In genomic region chr10:48568131-48568530, GRCh38 we compare ENCODE assay signal across 29 cellular contexts. TPM values are rescaled to one million over a fixed set of nuclear protein-coding genes. Genes with fewer than 3 reads are reported as not detected.
"Had no signal": no experiment of that assay in that cellular context is flagged by ENCODE, and none has a peak within 500 bp of the region (broad histone marks: within the 10 kb centered on the region; RNA-seq: fewer than 3 reads in every experiment).

No MANE protein-coding gene starts in this region.

- H3K9me3 Mint-ChIP-seq: activated B cell treated with CpG ODN at 0.5 μM for 24 hours; activated CD8-positive, alpha-beta T cell treated with anti-CD3 and anti-CD28 coated beads for 36 hours; activated T-cell treated with anti-CD3 and anti-CD28 coated beads, Interleukin-2, amount 50 U/mL, for 24 hours; activated T-cell treated with anti-CD3 and anti-CD28 coated beads, Interleukin-2, amount 50 U/mL, for 72 hours; T-helper 2 cell treated with Interferon-gamma antibody and Interleukin-4, amounts not matched to agents 5 μg/mL and 100 μg/mL, for 36 hours had no signal

- H3K27me3 ChIP-seq: brain microvascular endothelial cell had no signal

- H3K27ac Mint-ChIP-seq: activated B cell treated with CpG ODN at 0.5 μM for 24 hours; activated CD8-positive, alpha-beta memory T cell treated with anti-CD3 and anti-CD28 coated beads, Interleukin-2, amount 10 ng/mL, durations not matched to agents 7 days and 5 days; activated CD8-positive, alpha-beta T cell treated with anti-CD3 and anti-CD28 coated beads for 36 hours; activated naive CD8-positive, alpha-beta T cell; activated T-cell treated with anti-CD3 and anti-CD28 coated beads, Interleukin-2, amount 50 U/mL, for 24 hours; activated T-cell treated with anti-CD3 and anti-CD28 coated beads, Interleukin-2, amount 50 U/mL, for 72 hours; T-helper 17 cell; T-helper 2 cell treated with Interferon-gamma antibody and Interleukin-4, amounts not matched to agents 5 μg/mL and 100 μg/mL, for 36 hours had no signal

- ATAC-seq: activated CD4-positive, CD25-positive, alpha-beta regulatory T cell treated with anti-CD3 and anti-CD28 coated beads, Interleukin-2, amount 50 U/mL, for 24 hours; activated CD8-positive, alpha-beta memory T cell treated with anti-CD3 and anti-CD28 coated beads, Interleukin-2, amount 10 ng/mL, durations not matched to agents 7 days and 5 days; activated CD8-positive, alpha-beta T cell treated with anti-CD3 and anti-CD28 coated beads for 36 hours; activated T-cell treated with anti-CD3 and anti-CD28 coated beads, Interleukin-2, amount 50 U/mL, for 72 hours; esophagus mucosa; T-helper 17 cell had no signal

- H3K27me3 Mint-ChIP-seq: activated B cell treated with CpG ODN at 0.5 μM for 24 hours; activated CD8-positive, alpha-beta T cell treated with anti-CD3 and anti-CD28 coated beads for 36 hours; activated naive CD8-positive, alpha-beta T cell; activated T-cell treated with anti-CD3 and anti-CD28 coated beads, Interleukin-2, amount 50 U/mL, for 24 hours had no signal

- H3K36me3 ChIP-seq: WERI-Rb-1 had no signal

- H3K36me3 Mint-ChIP-seq: activated CD8-positive, alpha-beta memory T cell treated with anti-CD3 and anti-CD28 coated beads, Interleukin-2, amount 10 ng/mL, durations not matched to agents 7 days and 5 days; activated naive CD8-positive, alpha-beta T cell had no signal

- H3K27ac ChIP-seq: brain microvascular endothelial cell, WERI-Rb-1 had no signal

- H3K4me3 Mint-ChIP-seq: activated B cell treated with CpG ODN at 0.5 μM for 24 hours; activated CD8-positive, alpha-beta memory T cell treated with anti-CD3 and anti-CD28 coated beads, Interleukin-2, amount 10 ng/mL, durations not matched to agents 7 days and 5 days; activated CD8-positive, alpha-beta T cell treated with anti-CD3 and anti-CD28 coated beads for 36 hours; activated naive CD8-positive, alpha-beta T cell; activated T-cell treated with anti-CD3 and anti-CD28 coated beads, Interleukin-2, amount 50 U/mL, for 24 hours; activated T-cell treated with anti-CD3 and anti-CD28 coated beads, Interleukin-2, amount 50 U/mL, for 72 hours; T-helper 17 cell; T-helper 2 cell treated with Interferon-gamma antibody and Interleukin-4, amounts not matched to agents 5 μg/mL and 100 μg/mL, for 36 hours had no signal

- H3K4me1 Mint-ChIP-seq: activated CD8-positive, alpha-beta memory T cell treated with anti-CD3 and anti-CD28 coated beads, Interleukin-2, amount 10 ng/mL, durations not matched to agents 7 days and 5 days; T-helper 17 cell had no signal

- DNase-seq: activated B cell treated with CpG ODN at 0.5 μM for 24 hours; activated CD4-positive, alpha-beta T cell treated with anti-CD3 and anti-CD28 coated beads for 48 hours; activated CD4-positive, alpha-beta T cell treated with anti-CD3 and anti-CD28 coated beads, Interleukin-2, amount 50 U/mL, for 1 hour; activated CD4-positive, alpha-beta T cell treated with anti-CD3 and anti-CD28 coated beads, Interleukin-2, amount 50 U/mL, for 48 hours; activated CD8-positive, alpha-beta memory T cell treated with anti-CD3 and anti-CD28 coated beads, Interleukin-2, amount 10 ng/mL, durations not matched to agents 7 days and 5 days; activated CD8-positive, alpha-beta memory T cell treated with anti-CD3 and anti-CD28 coated beads, Interleukin-2, amount 50 U/mL, for 4 hours; activated CD8-positive, alpha-beta T cell treated with anti-CD3 and anti-CD28 coated beads for 36 hours; activated gamma-delta T cell; activated naive CD4-positive, alpha-beta T cell; activated naive CD4-positive, alpha-beta T cell treated with anti-CD3 and anti-CD28 coated beads, Interleukin-2, amount 50 U/mL, for 16 hours; activated T-cell treated with anti-CD3 and anti-CD28 coated beads for 4 hours; activated T-cell treated with anti-CD3 and anti-CD28 coated beads, Interleukin-2, amount 50 U/mL, for 24 hours; activated T-cell treated with anti-CD3 and anti-CD28 coated beads, Interleukin-2, amount 50 U/mL, for 72 hours; amniotic stem cell; anterior cingulate cortex; brain microvascular endothelial cell; caudate nucleus; effector CD8-positive, alpha-beta T cell; foreskin fibroblast; head of caudate nucleus; T-helper 1 cell; T-helper 17 cell; T1000; WERI-Rb-1 had no signal

RNA-seq across cellular contexts. Expression of gene ARHGAP22, which starts 36.7 kb away (rescaled TPM):
- total RNA-seq: activated CD8-positive, alpha-beta memory T cell treated with anti-CD3 and anti-CD28 coated beads for 36 hours; activated CD8-positive, alpha-beta memory T cell treated with anti-CD3 and anti-CD28 coated beads, Interleukin-2, amount 10 ng/mL, durations not matched to agents 7 days and 5 days; activated CD8-positive, alpha-beta T cell treated with anti-CD3 and anti-CD28 coated beads for 36 hours; activated T-cell treated with anti-CD3 and anti-CD28 coated beads, Interleukin-2, amount 50 U/mL, for 72 hours had no signal
